Comparison of ENCODE assay signal across 8 cellular contexts in the genomic region with DNA sequence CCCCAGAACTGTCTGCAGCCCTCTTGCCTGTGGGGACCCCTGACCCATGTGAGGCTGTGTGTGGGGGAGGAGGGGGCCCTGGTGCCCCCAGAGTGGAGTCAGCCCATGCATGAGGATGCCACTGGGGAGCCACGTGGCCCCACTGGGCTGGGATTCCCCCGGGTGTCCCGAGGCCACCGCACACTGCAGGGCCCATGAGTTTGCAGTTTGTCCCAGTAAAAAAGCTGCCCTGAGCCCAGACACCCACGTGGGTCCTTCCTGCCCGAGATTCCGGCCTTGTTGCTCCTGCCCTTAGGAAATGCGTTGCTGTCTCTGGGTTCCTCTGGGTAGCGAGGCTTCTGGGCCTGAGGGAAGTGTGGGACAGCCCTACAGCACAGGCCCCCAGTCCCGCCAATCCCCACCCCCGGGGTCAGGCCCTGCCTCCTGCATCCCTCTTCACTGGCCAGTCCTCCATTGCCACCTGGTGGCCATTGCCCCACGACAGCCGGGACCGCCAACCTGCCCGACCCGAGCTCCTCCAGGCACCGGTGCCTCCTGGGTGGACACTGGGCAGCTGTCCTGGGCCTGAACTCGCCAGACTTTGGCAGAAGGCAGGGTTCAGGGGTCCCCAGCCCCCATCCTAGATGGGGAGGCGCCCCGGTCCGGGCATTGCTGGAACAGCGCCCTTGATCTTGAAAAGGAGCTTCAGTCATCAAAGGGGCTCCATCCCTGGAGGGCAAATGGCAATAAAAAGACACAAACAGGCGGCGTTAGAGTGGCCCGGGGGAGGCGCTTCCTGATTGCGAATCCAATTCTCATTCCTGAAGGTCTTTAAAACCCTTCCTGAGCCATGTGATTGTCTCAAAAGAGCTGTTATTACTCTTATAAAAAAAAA. TPM values are rescaled to one million over a fixed set of nuclear protein-coding genes. Genes with fewer than 3 reads are reported as not detected.
A peak's percentile ranks its signal among the peaks of the same experiment; 100 is the strongest.
DNase-seq lines count a peak whose midpoint lies in the region; ATAC-seq, FAIRE-seq and TF ChIP-seq lines count a peak whose summit lies in the region.

No MANE protein-coding gene starts in this region.

- CTCF ChIA-PET in RWPE1 (lab: Yijun Ruan, JAX): interaction anchor here (0.6 to 2.2 kb wide), 30 partner anchors 12 to 673 kb away, joined by 3 to 29 read pairs (median 4); no protein-coding TSS in a partner anchor

- in situ Hi-C loops in transverse colon (cut with MboI; ENCODE audit: low pct_ligation_motif_present in 1 of 4, low pct_unique_long_range_greater_than_20kb in 1 of 4, low sequenced_read_pairs in 3 of 4): loop anchor here (25.0 kb wide), 1 partner anchor 427 kb away; a partner anchor contains a TSS

- WGBS in pancreas, 2 donors: 4 to 6% methylated on average over 27 of the region's 27 CpGs
- 2% methylated on average over 23 of the region's 27 CpGs; no CpG with 5 or more reads in 1 of the 2 donors for WGBS in transverse colon (ENCODE audit: low coverage in 1 of 2), 2 donors

- H3K4me1 Mint-ChIP-seq in CD4-positive, CD25-positive, alpha-beta regulatory T cell: peaks cover 0 to 2% (median 0%) of the 10 kb centered on the region in 4 donors

- no peak overlapping the region for H3K27ac ChIP-seq in CD4-positive, CD25-positive, alpha-beta regulatory T cell (ENCODE audit: insufficient read depth, low read length, poor library complexity, severe bottlenecking)
- H3K27ac ChIP-seq in RWPE1: no peak overlapping the region
- no peak overlapping the region for H3K27ac ChIP-seq in pancreas
- no peak overlapping the region for H3K27ac ChIP-seq in transverse colon

- no peaks in the 10 kb centered on the region for H3K27me3 Mint-ChIP-seq in CD4-positive, CD25-positive, alpha-beta regulatory T cell

- H3K9me3 ChIP-seq in CD4-positive, CD25-positive, alpha-beta regulatory T cell (ENCODE audit: control insufficient read depth in 2 of 2, low read length in 2 of 2): no peaks in the 10 kb centered on the region
- H3K9me3 ChIP-seq in pancreas (no peaks in the 10 kb centered on the region), transverse colon (no peaks in the 10 kb centered on the region)

- FAIRE-seq in pancreas (lab: Jason Lieb, UNC): no peak

- no peaks in the 10 kb centered on the region for H3K36me3 ChIP-seq in CD4-positive, CD25-positive, alpha-beta regulatory T cell (ENCODE audit: control insufficient read depth, insufficient read depth, low read length)
- no peaks in the 10 kb centered on the region for H3K36me3 ChIP-seq in pancreas
- no peaks in the 10 kb centered on the region for H3K36me3 ChIP-seq in transverse colon

- no peaks in the 10 kb centered on the region for H3K36me3 Mint-ChIP-seq in CD4-positive, CD25-positive, alpha-beta regulatory T cell

- H3K4me3 ChIP-seq in CD4-positive, CD25-positive, alpha-beta regulatory T cell (ENCODE audit: low read depth, low read length): no peak overlapping the region
- H3K4me3 ChIP-seq in pancreas (no peak overlapping the region), transverse colon (no peak overlapping the region)

- TF ChIP-seq EP300 in transverse colon (IDR thresholded peaks at IDR 0.05; ENCODE audit: low read depth): no peak

- peak; percentile 91 for TF ChIP-seq CTCF in RWPE1 (conservative IDR thresholded peaks at IDR 0.05; ENCODE audit: low read depth)
- peak; percentile 65 to 81 (median 74) for TF ChIP-seq CTCF in pancreas (IDR thresholded peaks at IDR 0.05)
- TF ChIP-seq CTCF in transverse colon (IDR thresholded peaks at IDR 0.05): peak; percentile 65 to 89 (median 81)

- H3K4me3 Mint-ChIP-seq in CD4-positive, CD25-positive, alpha-beta regulatory T cell: no peak overlapping the region

- ATAC-seq in CD4-positive, CD25-positive, alpha-beta regulatory T cell (ENCODE audit: low read depth in 2 of 2): peak in 1 of 2 donors; percentile 70
- ATAC-seq in pancreas (peak; percentile 88 to 97 (median 90)), GM18868 (IDR thresholded peaks at IDR 0.05; ENCODE audit: unreplicated experiment) (no peak)

- no peak for TF ChIP-seq POLR2A in transverse colon (IDR thresholded peaks at IDR 0.05)

- H3K4me1 ChIP-seq in CD4-positive, CD25-positive, alpha-beta regulatory T cell (ENCODE audit: control insufficient read depth, insufficient read depth, low read length, poor library complexity, severe bottlenecking): peaks cover 5% of the 10 kb centered on the region
- H3K4me1 ChIP-seq in pancreas: no peaks in the 10 kb centered on the region
- peaks cover 0 to 6% (median 0%) of the 10 kb centered on the region in 4 donors for H3K4me1 ChIP-seq in transverse colon

- H3K27ac Mint-ChIP-seq in CD4-positive, CD25-positive, alpha-beta regulatory T cell: no peak overlapping the region

- H3K9me3 Mint-ChIP-seq in CD4-positive, CD25-positive, alpha-beta regulatory T cell: no peaks in the 10 kb centered on the region

- peak; percentile 50 to 61 (median 61) for DNase-seq in CD4-positive, CD25-positive, alpha-beta regulatory T cell
- peak; percentile 63 for DNase-seq in HT1080 (ENCODE audit: low read depth)
- peak; percentile 85 for DNase-seq in RWPE1 (ENCODE audit: low spot score)
- DNase-seq in activated gamma-delta T cell treated with Interleukin-2 at 50 U/mL for 16 hours: peak; percentile 65
- DNase-seq in germinal center (ENCODE audit: low spot score): peak; percentile 73
- peak; percentile 57 to 92 (median 78) for DNase-seq in pancreas
- peak; percentile 71 for DNase-seq in transverse colon

- H3K27me3 ChIP-seq in CD4-positive, CD25-positive, alpha-beta regulatory T cell (ENCODE audit: control insufficient read depth, insufficient read depth, low read length): no peaks in the 10 kb centered on the region
- H3K27me3 ChIP-seq in pancreas (peaks cover 0 to 7% (median 0%) of the 10 kb centered on the region in 4 donors), transverse colon (peaks cover 61% of the 10 kb centered on the region)

- POLR2A ChIA-PET in RWPE1 (lab: Yijun Ruan, JAX; ENCODE audit: low non-redundant PET): interaction anchor here (0.6 kb wide), 1 partner anchor 49 kb away, joined by 3 read pairs; no protein-coding TSS in a partner anchor

- intact Hi-C loops in pancreas (cut with DNase I): loop anchor here in 2 of 3 donors (5.0 to 10.0 kb wide), 2 partner anchors 419 to 427 kb away; a partner anchor contains a TSS
- intact Hi-C loops in transverse colon (cut with DNase I; ENCODE audit: low total_unique reads): loop anchor here (1.0 to 5.0 kb wide), 3 partner anchors 421 to 482 kb away; no protein-coding TSS in a partner anchor

RNA-seq across cellular contexts. Expression of a gene that starts 15.6 kb away (rescaled TPM):
- not detected for total RNA-seq in CD4-positive, CD25-positive, alpha-beta regulatory T cell
- not detected for polyA plus RNA-seq in CD4-positive, CD25-positive, alpha-beta regulatory T cell
- not detected in 2 replicates for total RNA-seq in HT1080 (2014; rRNA removed; shearing (Covaris generic))
- polyA plus RNA-seq in HT1080 (2015; cell fraction: cytosol; rRNA removed): not detected in 2 replicates
- not detected in 2 replicates for polyA plus RNA-seq in HT1080 (2015; cell fraction: nucleus; rRNA removed)
- total RNA-seq in pancreas: under 1 TPM in 4 of 6 donors, not detected in 2; 0.09 to 0.40 (median 0.27) TPM
- polyA plus RNA-seq in pancreas: 1 to 10 TPM in 1 of 2 donors, under 1 TPM in 1; 0.35 to 1.1 TPM
- 1 to 10 TPM in 2 of 4 donors, under 1 TPM in 1, not detected in 1; 0.32 to 2.3 (median 1.1) TPM for total RNA-seq in transverse colon

RNA-seq across cellular contexts. Expression of a gene that starts 40.6 kb away (rescaled TPM):
- not detected for total RNA-seq in CD4-positive, CD25-positive, alpha-beta regulatory T cell
- not detected for polyA plus RNA-seq in CD4-positive, CD25-positive, alpha-beta regulatory T cell
- 0.34 TPM in 1 of 2 replicates, not detected in the other for total RNA-seq in HT1080 (2014; rRNA removed; shearing (Covaris generic))
- polyA plus RNA-seq in HT1080 (2015; cell fraction: cytosol; rRNA removed): 0.36 TPM in 1 of 2 replicates, not detected in the other
- polyA plus RNA-seq in HT1080 (2015; cell fraction: nucleus; rRNA removed): 0.35 and 0.58 TPM in 2 replicates
- total RNA-seq in pancreas (1 to 10 TPM; 1.1 to 4.6 (median 2.1) TPM), transverse colon (10 to 100 TPM in 1 of 4 donors, 1 to 10 TPM in 2, not detected in 1; 1.1 to 10.5 (median 1.4) TPM)
- 10 to 100 TPM; 18.8 to 35.3 TPM for polyA plus RNA-seq in pancreas
